Comparison of ENCODE assay signal across 10 cellular contexts in the genomic region with DNA sequence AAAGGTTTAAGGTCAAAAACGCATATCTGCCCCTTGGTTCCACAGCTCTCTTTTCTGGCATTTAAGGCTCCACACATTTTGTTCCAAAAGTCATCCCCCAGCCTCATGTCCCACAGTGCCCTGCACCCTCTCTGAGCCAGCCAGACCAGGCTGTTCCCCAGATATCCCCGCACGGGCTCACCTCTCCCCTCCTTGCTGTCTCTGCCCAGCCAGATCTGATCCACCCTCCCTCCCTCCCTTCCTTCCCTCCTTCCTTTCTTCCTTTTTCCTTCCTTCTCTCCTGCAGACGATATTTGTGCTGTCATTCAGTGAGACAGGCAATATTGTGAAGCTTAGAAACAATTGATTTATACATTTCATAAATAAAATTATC. TPM values are rescaled to one million over a fixed set of nuclear protein-coding genes. Genes with fewer than 3 reads are reported as not detected.
DNase-seq lines count a peak whose midpoint lies in the region; ATAC-seq and TF ChIP-seq lines count a peak whose summit lies in the region.
"Had no signal": no experiment of that assay in that cellular context is flagged by ENCODE, and none has a peak within 500 bp of the region (broad histone marks: within the 10 kb centered on the region; RNA-seq: fewer than 3 reads in every experiment).

No MANE protein-coding gene starts in this region.

- no peaks in the 10 kb centered on the region for H3K27me3 ChIP-seq in naive thymus-derived CD4-positive, alpha-beta T cell (ENCODE audit: control insufficient read depth in 2 of 2, insufficient read depth in 2 of 2, low read length in 2 of 2)

- POLR2A ChIA-PET in naive thymus-derived CD4-positive, alpha-beta T cell (lab: Charles Lee): interaction anchor here (1.1 kb wide), 1 partner anchor 31 kb away, joined by 3 read pairs; no protein-coding TSS in a partner anchor

- intact Hi-C loops in Right ventricle myocardium inferior (cut with DNase I) (no loop called here), cardiac septum (cut with DNase I) (no loop called here), left cardiac atrium (cut with DNase I) (loop anchor here in 1 of 2 donors (5.0 kb wide), 1 partner anchor 33 kb away; no protein-coding TSS in a partner anchor)
- intact Hi-C loops in naive thymus-derived CD4-positive, alpha-beta T cell (cut with micrococcal nuclease): no loop called here

- no peak for DNase-seq in Right ventricle myocardium inferior (ENCODE audit: missing footprints)
- DNase-seq in cardiac septum (ENCODE audit: low spot score): no peak
- DNase-seq in left cardiac atrium: no peak
- DNase-seq in progenitor cell of endocrine pancreas (ENCODE audit: low spot score, unreplicated experiment): no peak
- DNase-seq in naive thymus-derived CD4-positive, alpha-beta T cell: no peak
- no peak for DNase-seq in GM13976 (ENCODE audit: low spot score)
- DNase-seq in RKO (ENCODE audit: low spot score): no peak
- DNase-seq: activated CD4-positive, alpha-beta T cell treated with anti-CD3 and anti-CD28 coated beads, Interleukin-2, amount 50 U/mL, for 48 hours; NCI-H510A had no signal

- TF ChIP-seq CTCF in progenitor cell of endocrine pancreas (IDR thresholded peaks at IDR 0.05; ENCODE audit: unreplicated experiment) (no peak), GM13976 (IDR thresholded peaks at IDR 0.05; ENCODE audit: borderline replicate concordance, control extremely low read depth, extremely low read depth, insufficient read depth, missing control alignments) (no peak)

- in situ Hi-C loops in GM13976 (cut with MboI; ENCODE audit: low sequenced_read_pairs, unreplicated experiment): no loop called here

- ATAC-seq in Right ventricle myocardium inferior (peak; percentile 41), left cardiac atrium (peak; percentile 48 to 49), HG03521 (IDR thresholded peaks at IDR 0.05; ENCODE audit: unreplicated experiment) (no peak)
- ATAC-seq in naive thymus-derived CD4-positive, alpha-beta T cell: no peak

- no peaks in the 10 kb centered on the region for H3K9me3 ChIP-seq in naive thymus-derived CD4-positive, alpha-beta T cell (ENCODE audit: control insufficient read depth in 2 of 3, low read length in 3 of 3)

- H3K4me1 ChIP-seq in naive thymus-derived CD4-positive, alpha-beta T cell (ENCODE audit: control insufficient read depth in 2 of 2, insufficient read depth in 2 of 2, low read length in 2 of 2): no peaks in the 10 kb centered on the region

- peaks cover 8% of the 10 kb centered on the region for H3K4me1 Mint-ChIP-seq in progenitor cell of endocrine pancreas (ENCODE audit: low read depth)
- no peaks in the 10 kb centered on the region for H3K4me1 Mint-ChIP-seq in naive thymus-derived CD4-positive, alpha-beta T cell

- H3K27me3 Mint-ChIP-seq in progenitor cell of endocrine pancreas: peaks cover 5% of the 10 kb centered on the region
- H3K27me3 Mint-ChIP-seq in naive thymus-derived CD4-positive, alpha-beta T cell: no peaks in the 10 kb centered on the region

- no peaks in the 10 kb centered on the region for H3K9me3 Mint-ChIP-seq in progenitor cell of endocrine pancreas (ENCODE audit: low read depth)
- no peaks in the 10 kb centered on the region for H3K9me3 Mint-ChIP-seq in naive thymus-derived CD4-positive, alpha-beta T cell

- CTCF ChIA-PET in naive thymus-derived CD4-positive, alpha-beta T cell (lab: Charles Lee): interaction anchor here (1.7 kb wide), 1 partner anchor 38 kb away, joined by 4 read pairs; no protein-coding TSS in a partner anchor

- H3K36me3 ChIP-seq in naive thymus-derived CD4-positive, alpha-beta T cell (ENCODE audit: control insufficient read depth in 2 of 3, insufficient read depth in 3 of 3, low read length in 3 of 3): no peaks in the 10 kb centered on the region

- no peak overlapping the region for H3K4me3 Mint-ChIP-seq in progenitor cell of endocrine pancreas (ENCODE audit: low read depth)
- no peak overlapping the region for H3K4me3 Mint-ChIP-seq in naive thymus-derived CD4-positive, alpha-beta T cell

- peak overlapping the region; percentile 19 for H3K27ac Mint-ChIP-seq in progenitor cell of endocrine pancreas
- H3K27ac Mint-ChIP-seq in naive thymus-derived CD4-positive, alpha-beta T cell: no peak overlapping the region

- H3K36me3 Mint-ChIP-seq in progenitor cell of endocrine pancreas (ENCODE audit: insufficient read depth): no peaks in the 10 kb centered on the region
- no peaks in the 10 kb centered on the region for H3K36me3 Mint-ChIP-seq in naive thymus-derived CD4-positive, alpha-beta T cell

- no peak overlapping the region for H3K27ac ChIP-seq in naive thymus-derived CD4-positive, alpha-beta T cell (ENCODE audit: low read depth, low read length)

- H3K4me3 ChIP-seq in naive thymus-derived CD4-positive, alpha-beta T cell (ENCODE audit: low read length): no peak overlapping the region

RNA-seq across cellular contexts. Expression of gene DUSP1, which starts 37.0 kb away (rescaled TPM):
- total RNA-seq in Right ventricle myocardium inferior: 103 TPM
- 49.9 TPM for total RNA-seq in cardiac septum
- 100 to 1,000 TPM; 126 to 228 TPM for total RNA-seq in left cardiac atrium
- 40.7 and 42.0 TPM in 2 replicates for total RNA-seq in progenitor cell of endocrine pancreas
- 1,000 to 10,000 TPM in 2 of 5 experiments, 10 to 100 TPM in 2, 1 to 10 TPM in 1; 5.4 to 2,522 (median 40.7) TPM for total RNA-seq in naive thymus-derived CD4-positive, alpha-beta T cell
- 10 to 100 TPM; 53.5 to 81.3 TPM for polyA plus RNA-seq in naive thymus-derived CD4-positive, alpha-beta T cell

Comparison
In these comparisons a context has a peak if more than half of its experiments do, and no peak if none do; other contexts are left out.
1. ATAC-seq: peak in Right ventricle myocardium inferior (single experiment) and left cardiac atrium (2 of 2); none in naive thymus-derived CD4-positive, alpha-beta T cell (single experiment) and HG03521 (single experiment).